21 cellular contexts compared by ENCODE assay signal in the genomic region with DNA sequence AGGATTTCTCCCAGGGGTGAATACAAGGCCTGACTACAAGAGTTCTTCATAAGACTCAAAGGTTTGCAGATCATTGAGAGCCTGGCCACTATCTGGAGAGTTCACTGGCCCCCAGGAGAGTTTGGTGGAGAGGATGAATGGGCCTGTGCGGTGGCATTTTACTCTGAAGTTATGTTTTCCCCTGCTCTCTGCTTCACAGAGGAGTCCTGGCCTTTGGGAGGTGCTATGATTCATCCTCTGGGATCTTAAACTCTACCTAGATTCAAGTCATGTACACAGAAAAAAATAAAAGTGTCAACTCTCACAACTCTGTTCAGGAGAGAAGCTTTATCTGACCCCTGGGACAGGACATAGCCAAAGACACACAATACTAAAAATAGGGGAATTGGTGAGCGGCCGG.
DNase-seq lines count a peak whose midpoint lies in the region; ATAC-seq and TF ChIP-seq lines count a peak whose summit lies in the region.
"Had no signal": no experiment of that assay in that cellular context is flagged by ENCODE, and none has a peak within 500 bp of the region (broad histone marks: within the 10 kb centered on the region; RNA-seq: fewer than 3 reads in every experiment).

No MANE protein-coding gene starts in this region.

- H3K79me2 ChIP-seq in Karpas-422 (ENCODE audit: low read length): no peaks in the 10 kb centered on the region

- ATAC-seq in activated T-helper 17 cell treated with anti-CD3 and anti-CD28 coated beads, Interleukin-2, amount 50 U/mL, for 72 hours (replicated peaks): peak; percentile 56
- ATAC-seq in foreskin keratinocyte: peak; percentile 70
- no peak for ATAC-seq in HG02884 (IDR thresholded peaks at IDR 0.05; ENCODE audit: unreplicated experiment)
- ATAC-seq: GM12878, left lung, upper lobe of right lung had no signal

- H3K9me2 ChIP-seq in Karpas-422 (replicated peaks; ENCODE audit: insufficient read depth, low read length): no peaks in the 10 kb centered on the region; the same call in 1 of the 2 replicates

- H2AFZ ChIP-seq in Karpas-422 (ENCODE audit: low read length): no peak overlapping the region

- no peaks in the 10 kb centered on the region for H3K9me3 Mint-ChIP-seq in MCF 10A (ENCODE audit: unreplicated experiment)
- peaks cover 3% of the 10 kb centered on the region for H3K9me3 Mint-ChIP-seq in activated T-helper 17 cell treated with anti-CD3 and anti-CD28 coated beads, Interleukin-2, amount 50 U/mL, for 72 hours
- H3K9me3 Mint-ChIP-seq: CD8-positive, alpha-beta memory T cell; T-helper 2 cell treated with Interferon-gamma antibody and Interleukin-4, amounts not matched to agents 5 μg/mL and 100 μg/mL, for 36 hours had no signal

- peaks cover 11% of the 10 kb centered on the region for H3K4me1 Mint-ChIP-seq in MCF 10A (ENCODE audit: insufficient read depth, unreplicated experiment)
- H3K4me1 Mint-ChIP-seq in activated T-helper 17 cell treated with anti-CD3 and anti-CD28 coated beads, Interleukin-2, amount 50 U/mL, for 72 hours: peaks cover 8% of the 10 kb centered on the region
- H3K4me1 Mint-ChIP-seq: CD8-positive, alpha-beta memory T cell; naive B cell had no signal

- no peak overlapping the region for H3K4me3 Mint-ChIP-seq in MCF 10A (ENCODE audit: unreplicated experiment)
- H3K4me3 Mint-ChIP-seq in activated T-helper 17 cell treated with anti-CD3 and anti-CD28 coated beads, Interleukin-2, amount 50 U/mL, for 72 hours: peak overlapping the region; percentile 21
- H3K4me3 Mint-ChIP-seq: CD8-positive, alpha-beta memory T cell; naive B cell; T-helper 2 cell treated with Interferon-gamma antibody and Interleukin-4, amounts not matched to agents 5 μg/mL and 100 μg/mL, for 36 hours had no signal

- no peaks in the 10 kb centered on the region for H3K4me1 ChIP-seq in breast epithelium
- peaks cover 21% of the 10 kb centered on the region for H3K4me1 ChIP-seq in foreskin keratinocyte
- H3K4me1 ChIP-seq in Karpas-422 (ENCODE audit: low read length): no peaks in the 10 kb centered on the region
- H3K4me1 ChIP-seq: left lung, upper lobe of right lung had no signal

- CTCF ChIA-PET in MCF 10A (lab: Yijun Ruan, JAX): no interaction called here

- H4K20me1 ChIP-seq in Karpas-422 (ENCODE audit: insufficient read depth, low read depth, low read length): no peaks in the 10 kb centered on the region

- H3K4me3 ChIP-seq in breast epithelium (no peak overlapping the region), Karpas-422 (ENCODE audit: low read length) (no peak overlapping the region)
- H3K4me3 ChIP-seq: GM12878, left lung, upper lobe of right lung had no signal

- H3K27ac Mint-ChIP-seq in MCF 10A (ENCODE audit: low read depth, unreplicated experiment): peak overlapping the region; percentile 13
- peak overlapping the region; percentile 71 for H3K27ac Mint-ChIP-seq in activated T-helper 17 cell treated with anti-CD3 and anti-CD28 coated beads, Interleukin-2, amount 50 U/mL, for 72 hours
- H3K27ac Mint-ChIP-seq: CD8-positive, alpha-beta memory T cell; naive B cell; T-helper 2 cell treated with Interferon-gamma antibody and Interleukin-4, amounts not matched to agents 5 μg/mL and 100 μg/mL, for 36 hours had no signal

- no peaks in the 10 kb centered on the region for H3K36me3 Mint-ChIP-seq in MCF 10A (ENCODE audit: insufficient read depth, unreplicated experiment)
- no peaks in the 10 kb centered on the region for H3K36me3 Mint-ChIP-seq in activated T-helper 17 cell treated with anti-CD3 and anti-CD28 coated beads, Interleukin-2, amount 50 U/mL, for 72 hours (ENCODE audit: low read depth)
- H3K36me3 Mint-ChIP-seq: CD8-positive, alpha-beta memory T cell; naive B cell had no signal

- no peak overlapping the region for H3K4me2 ChIP-seq in Karpas-422 (ENCODE audit: low read depth, low read length, poor library complexity, severe bottlenecking)

- TF ChIP-seq CTCF in MCF 10A (IDR thresholded peaks at IDR 0.05; ENCODE audit: unreplicated experiment) (no peak), breast epithelium (IDR thresholded peaks at IDR 0.05) (no peak), foreskin keratinocyte (conservative IDR thresholded peaks at IDR 0.05) (no peak)

- H3K9me3 ChIP-seq in breast epithelium (no peaks in the 10 kb centered on the region), Karpas-422 (ENCODE audit: low read length) (peaks cover 5% of the 10 kb centered on the region; the same call in 1 of the 2 replicates)
- H3K9me3 ChIP-seq: left lung, upper lobe of right lung had no signal

- no TSS peak for BruUV-seq in MCF 10A (replicated peaks; lab: Mats Ljungman, UMichigan)

- no peak for TF ChIP-seq POLR2A in breast epithelium (IDR thresholded peaks at IDR 0.05)

- H3K27me3 ChIP-seq in breast epithelium: no peaks in the 10 kb centered on the region
- H3K27me3 ChIP-seq in foreskin keratinocyte: no peaks in the 10 kb centered on the region
- 0 out of 2 replicates have a peak, but pooled peaks cover 4% of the 10 kb centered on the region for H3K27me3 ChIP-seq in Karpas-422 (ENCODE audit: low read length)
- H3K27me3 ChIP-seq: left lung, upper lobe of right lung had no signal

- H3K27me3 Mint-ChIP-seq in MCF 10A (ENCODE audit: insufficient read depth, unreplicated experiment): no peaks in the 10 kb centered on the region
- H3K27me3 Mint-ChIP-seq in activated T-helper 17 cell treated with anti-CD3 and anti-CD28 coated beads, Interleukin-2, amount 50 U/mL, for 72 hours: no peaks in the 10 kb centered on the region

- no peak overlapping the region for H3K9ac ChIP-seq in Karpas-422 (ENCODE audit: low read length)

- intact Hi-C loops in MCF 10A (cut with micrococcal nuclease) (no loop called here), breast epithelium (cut with DNase I; ENCODE audit: low total_unique reads) (loop anchor here (5.0 kb wide), 1 partner anchor 526 kb away; no protein-coding TSS in a partner anchor)

- POLR2A ChIA-PET in MCF 10A (lab: Yijun Ruan, JAX): no interaction called here

- H3K27ac ChIP-seq in breast epithelium: no peak overlapping the region
- H3K27ac ChIP-seq in foreskin keratinocyte: no peak overlapping the region
- H3K27ac ChIP-seq in Karpas-422 (ENCODE audit: low read length): no peak overlapping the region
- H3K27ac ChIP-seq: left lung, upper lobe of right lung had no signal

- H3K36me3 ChIP-seq in breast epithelium: no peaks in the 10 kb centered on the region
- H3K36me3 ChIP-seq in Karpas-422 (ENCODE audit: insufficient read depth, low read length): no peaks in the 10 kb centered on the region
- H3K36me3 ChIP-seq: left lung, upper lobe of right lung had no signal

- DNase-seq in MCF 10A (ENCODE audit: unreplicated experiment): no peak
- no peak for DNase-seq in breast epithelium (ENCODE audit: low spot score in 2 of 2)
- DNase-seq in foreskin keratinocyte: peak in 1 of 2 donors; percentile 51
- no peak for DNase-seq in NCI-H187 (lab: John Stamatoyannopoulos, UW)
- no peak for DNase-seq in Karpas-422
- no peak for DNase-seq in hypothalamus (lab: John Stamatoyannopoulos, UW)
- DNase-seq: activated CD4-positive, alpha-beta T cell treated with anti-CD3 and anti-CD28 coated beads for 1 hour; activated naive CD4-positive, alpha-beta T cell treated with anti-CD3 and anti-CD28 coated beads, Interleukin-2, amount 50 U/mL, for 16 hours; caudate nucleus; CD8-positive, alpha-beta memory T cell; effector CD4-positive, alpha-beta T cell; left lung; naive B cell; NCI-H146; SIG-M5; small intestine; upper lobe of right lung had no signal
